2 cellular contexts compared by ENCODE assay signal in genomic region chr18:79789091-79789891, GRCh38.
TF ChIP-seq lines count a peak whose summit lies in the region.

No MANE protein-coding gene starts in this region.

TF ChIP-seq in WTC11, 78 proteins besides CTCF, POLR2A, EP300 and RAD21 (continued from another document):
- TF ChIP-seq ZBTB43 (CRISPR knock-in tag; IDR thresholded peaks at IDR 0.05) = peak; percentile 98
- TF ChIP-seq USF2 (CRISPR knock-in tag; IDR thresholded peaks at IDR 0.05) = 0 out of 2 replicates have a peak, but pooled peaks have one; percentile 16
- no peak for TF ChIP-seq SP1 (CRISPR knock-in tag; conservative IDR thresholded peaks at IDR 0.05)
- no peak for TF ChIP-seq ELF4 (CRISPR knock-in tag; IDR thresholded peaks at IDR 0.05; ENCODE audit: low read depth)
- TF ChIP-seq NR2C2 (CRISPR knock-in tag; IDR thresholded peaks at IDR 0.05) = peak; percentile 56; the same call in 1 of the 2 replicates
- no peak for TF ChIP-seq CREB1 (CRISPR knock-in tag; IDR thresholded peaks at IDR 0.05)

TF ChIP-seq in HepG2, 621 proteins besides CTCF, POLR2A, EP300 and RAD21 (continued from another document):
- TF ChIP-seq MNT (IDR thresholded peaks at IDR 0.05) = peak; percentile 90
